In the genomic region with DNA sequence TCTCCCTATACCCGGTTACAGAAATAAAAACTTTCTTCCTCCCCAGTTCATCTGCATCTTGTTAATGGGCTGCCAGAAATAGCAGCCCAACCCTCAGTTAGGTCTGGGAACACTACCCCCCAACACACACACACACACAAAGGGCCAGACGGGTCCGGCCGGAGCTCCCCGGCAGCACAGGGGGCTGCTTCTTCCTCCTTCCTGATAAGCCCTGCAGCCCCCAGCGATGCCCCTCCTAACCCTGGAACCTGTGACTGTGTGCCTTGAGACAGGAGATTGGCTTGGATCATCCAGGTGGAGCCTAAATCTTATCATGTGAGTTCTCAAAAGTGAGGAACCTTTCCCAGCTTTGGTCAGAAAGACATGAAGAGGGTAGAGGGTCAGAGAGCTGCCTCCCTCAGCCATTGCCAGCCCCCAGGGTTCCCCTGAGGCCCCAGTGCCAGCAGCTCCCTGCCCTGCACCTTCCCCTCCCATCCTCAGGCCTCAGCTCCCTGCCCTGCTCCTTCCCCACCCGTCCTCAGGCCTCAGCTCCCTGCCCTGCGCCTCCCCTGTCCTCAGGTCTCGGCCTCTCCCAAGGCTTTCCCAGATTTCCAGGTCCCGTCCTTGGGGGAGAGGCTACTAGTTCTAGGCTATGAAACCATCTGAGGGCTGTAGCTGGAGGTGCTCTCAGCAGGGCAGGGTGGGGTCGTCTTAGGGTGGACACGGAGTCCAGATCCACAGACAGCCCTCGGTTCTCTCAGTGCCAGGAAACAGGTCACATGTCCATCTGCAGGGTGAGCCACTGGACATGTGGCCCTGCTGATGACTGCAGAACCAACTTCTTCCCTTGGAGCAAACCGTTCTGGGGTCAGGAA, we compare ENCODE assay signal across 22 cellular contexts. TPM values are rescaled to one million over a fixed set of nuclear protein-coding genes. Genes with fewer than 3 reads are reported as not detected.
"Had no signal": no experiment of that assay in that cellular context is flagged by ENCODE, and none has a peak within 500 bp of the region (broad histone marks: within the 10 kb centered on the region; RNA-seq: fewer than 3 reads in every experiment).

No MANE protein-coding gene starts in this region.

- H3K27ac ChIP-seq: coronary artery, esophagus muscularis mucosa, thoracic aorta, upper lobe of left lung, WERI-Rb-1 had no signal

- H3K4me3 ChIP-seq: coronary artery, esophagus muscularis mucosa, mucosa of descending colon, thoracic aorta, upper lobe of left lung had no signal

- H3K36me3 ChIP-seq: esophagus muscularis mucosa, thoracic aorta, upper lobe of left lung, WERI-Rb-1 had no signal

- H3K9me3 ChIP-seq: esophagus muscularis mucosa, mucosa of descending colon, SK-N-SH, thoracic aorta, upper lobe of left lung had no signal

- H3K9ac ChIP-seq: SK-N-SH had no signal

- DNase-seq: activated CD4-positive, CD25-positive, alpha-beta regulatory T cell treated with anti-CD3 and anti-CD28 coated beads, Interleukin-2, amount 50 U/mL, for 72 hours; activated naive CD4-positive, alpha-beta T cell; activated naive CD8-positive, alpha-beta T cell treated with anti-CD3 and anti-CD28 coated beads for 36 hours; activated T-cell treated with anti-CD3 and anti-CD28 coated beads, Interleukin-2, amount 50 U/mL, for 24 hours; hippocampal formation; kidney glomerular epithelial cell; left ventricle myocardium superior; mesenchymal stem cell; mucosa of descending colon; nephron progenitor cell; occipital lobe; SK-N-SH; stimulated activated CD4-positive, alpha-beta T cell treated with anti-CD3 and anti-CD28 coated beads, Interleukin-4, amount 100 ng/mL, for 24 hours; stimulated activated naive CD4-positive, alpha-beta T cell treated with Interleukin-2 at 50 U/mL for 16 hours; upper lobe of left lung; WERI-Rb-1 had no signal

- H3K4me2 ChIP-seq: SK-N-SH had no signal

- H3K27me3 ChIP-seq: upper lobe of left lung had no signal

- ATAC-seq: activated T-helper 17 cell treated with anti-CD3 and anti-CD28 coated beads, Interleukin-2, amount 50 U/mL, for 72 hours; left ventricle myocardium superior; mucosa of descending colon had no signal

RNA-seq across cellular contexts. Expression of gene CST7, which starts 34.5 kb away (rescaled TPM):
- total RNA-seq: frontal cortex, progenitor cell of endocrine pancreas had no signal
